In genomic region chr4:184312126-184312525, GRCh38 we compare ENCODE assay signal across 34 cellular contexts.
DNase-seq lines count a peak whose midpoint lies in the region; ATAC-seq, FAIRE-seq and TF ChIP-seq lines count a peak whose summit lies in the region.
"Had no signal": no experiment of that assay in that cellular context is flagged by ENCODE, and none has a peak within 500 bp of the region (broad histone marks: within the 10 kb centered on the region; RNA-seq: fewer than 3 reads in every experiment).

No MANE protein-coding gene starts in this region.

- DNase-seq in stimulated activated naive CD8-positive, alpha-beta T cell treated with anti-CD3 and anti-CD28 coated beads, Interleukin-15, Interleukin-2, amounts not matched to agents 100 U/mL and 50 U/mL, for 24 hours = no peak
- DNase-seq in GM12878 (ENCODE audit: low read depth, low spot score) = no peak
- no peak for DNase-seq in NCI-H2029 treated with DMSO at 0.1 percent for 48 hours (lab: John Stamatoyannopoulos, UW)
- no peak for DNase-seq in KBM-7
- no peak for DNase-seq in MV-4-11 (lab: John Stamatoyannopoulos, UW)
- no peak for DNase-seq in psoas muscle
- DNase-seq: activated CD4-positive, alpha-beta T cell treated with anti-CD3 and anti-CD28 coated beads, Interleukin-2, amount 50 U/mL, for 48 hours; activated gamma-delta T cell; central memory CD4-positive, alpha-beta T cell; DMS 273 treated with DMSO at 0.1 percent for 48 hours; EL; erythroblast; head of caudate nucleus; HFFc6; IMR-90; mesenchymal stem cell; NCI-H1048; NCI-H1694; NCI-H82; RPMI8226; sigmoid colon; stimulated activated CD4-positive, alpha-beta T cell treated with anti-CD3 and anti-CD28 coated beads, Interleukin-12 subunit alpha, Interleukin-12 subunit beta, amount 100 ng/mL, for 4 hours; stimulated activated CD4-positive, alpha-beta T cell treated with anti-CD3 and anti-CD28 coated beads, Interleukin-2, amount 100 ng/mL, for 48 hours; substantia nigra; trophoblast cell had no signal

- peaks cover 80% of the 10 kb centered on the region for H3K4me1 Mint-ChIP-seq in stimulated activated naive CD8-positive, alpha-beta T cell treated with anti-CD3 and anti-CD28 coated beads, Interleukin-15, Interleukin-2, amounts not matched to agents 100 ng/mL and 50 ng/mL, for 24 hours (ENCODE audit: low read depth)

- H3K27me3 ChIP-seq in OCI-LY3 (ENCODE audit: low read depth, low read length) = no peaks in the 10 kb centered on the region
- no peaks in the 10 kb centered on the region for H3K27me3 ChIP-seq in GM12878 (replicated peaks in 1 of 2; ENCODE audit: control insufficient read depth in 2 of 2, insufficient read depth in 2 of 2, low read length in 1 of 2)
- H3K27me3 ChIP-seq in psoas muscle (ENCODE audit: insufficient read depth in 3 of 3, low read length in 2 of 3) = no peaks in the 10 kb centered on the region
- H3K27me3 ChIP-seq: BLaER1, sigmoid colon, SJSA1 had no signal

- SMC1A ChIA-PET in GM12878 (lab: Charles Lee; ENCODE audit: uncharacterized antibody, unreplicated experiment) = interaction anchor here (0.7 to 17.6 kb wide), 21 partner anchors 8 to 227 kb away, joined by 3 to 325 read pairs (median 11); no protein-coding TSS in a partner anchor

- TF ChIP-seq RAD21 in GM12878 (IDR thresholded peaks at IDR 0.05; ENCODE audit: insufficient read depth, low read depth, low read length) = no peak

- POLR2A ChIA-PET in GM12878 (lab: Charles Lee) = interaction anchor here (0.5 to 13.5 kb wide), 13 partner anchors 9 to 223 kb away, joined by 4 to 213 read pairs (median 10); no protein-coding TSS in a partner anchor

- 62% methylated on average over 3 of the region's 3 CpGs for WGBS in GM12878 (ENCODE audit: insufficient coverage, insufficient replicate concordance, low lambda C conversion rate, missing lambda C conversion rate)
- WGBS in psoas muscle, 3 donors = 90 to 94% (median 93%) methylated on average over 3 of the region's 3 CpGs

- peak overlapping the region; percentile 98 for H3K27ac Mint-ChIP-seq in stimulated activated naive CD8-positive, alpha-beta T cell treated with anti-CD3 and anti-CD28 coated beads, Interleukin-15, Interleukin-2, amounts not matched to agents 100 ng/mL and 50 ng/mL, for 24 hours
- H3K27ac Mint-ChIP-seq: GM23338, HFFc6 had no signal

- H3K36me3 Mint-ChIP-seq in stimulated activated naive CD8-positive, alpha-beta T cell treated with anti-CD3 and anti-CD28 coated beads, Interleukin-15, Interleukin-2, amounts not matched to agents 100 ng/mL and 50 ng/mL, for 24 hours (ENCODE audit: low read depth) = no peaks in the 10 kb centered on the region

- CTCF ChIA-PET in GM12878 (lab: Yijun Ruan, JAX) = interaction anchor here (0.8 to 10.6 kb wide), 11 partner anchors 8 to 224 kb away, joined by 3 to 105 read pairs (median 28); no protein-coding TSS in a partner anchor

- H3K9me3 Mint-ChIP-seq in stimulated activated naive CD8-positive, alpha-beta T cell treated with anti-CD3 and anti-CD28 coated beads, Interleukin-15, Interleukin-2, amounts not matched to agents 100 ng/mL and 50 ng/mL, for 24 hours = no peaks in the 10 kb centered on the region
- H3K9me3 Mint-ChIP-seq: GM23338, HFFc6 had no signal

- H3K4me2 ChIP-seq in OCI-LY3 (ENCODE audit: low read length) (peak overlapping the region; percentile 3; the same call in 1 of the 2 replicates), GM12878 (ENCODE audit: control insufficient read depth, insufficient read depth) (peak overlapping the region; percentile 83)
- H3K4me2 ChIP-seq: BLaER1, GM23338 had no signal

- no peaks in the 10 kb centered on the region for H3K9me3 ChIP-seq in OCI-LY3 (ENCODE audit: insufficient read depth, low read length)
- no peaks in the 10 kb centered on the region for H3K9me3 ChIP-seq in GM12878 (replicated peaks; ENCODE audit: control insufficient read depth, insufficient read depth, low read length)
- no peaks in the 10 kb centered on the region for H3K9me3 ChIP-seq in psoas muscle
- H3K9me3 ChIP-seq: BLaER1, prostate gland, sigmoid colon, SJSA1 had no signal

- H3K27me3 Mint-ChIP-seq in stimulated activated naive CD8-positive, alpha-beta T cell treated with anti-CD3 and anti-CD28 coated beads, Interleukin-15, Interleukin-2, amounts not matched to agents 100 ng/mL and 50 ng/mL, for 24 hours = no peaks in the 10 kb centered on the region
- H3K27me3 Mint-ChIP-seq: dendritic cell treated with granulocyte-macrophage colony-stimulating factor and Interleukin-4, amounts not matched to agents 40 ng/mL and 50 ng/mL, for 4 days had no signal

- no peaks in the 10 kb centered on the region for H4K20me1 ChIP-seq in OCI-LY3 (ENCODE audit: insufficient read depth, low read length)
- H4K20me1 ChIP-seq in GM12878 (ENCODE audit: control insufficient read depth, insufficient read depth) = no peaks in the 10 kb centered on the region
- H4K20me1 ChIP-seq: BLaER1 had no signal

- H3K4me3 ChIP-seq in OCI-LY3 (ENCODE audit: low read length) (no peak overlapping the region), GM12878 (peak overlapping the region; percentile 75), psoas muscle (no peak overlapping the region)
- H3K4me3 ChIP-seq: BLaER1, GM23338, prostate gland, sigmoid colon, SJSA1 had no signal

- in situ Hi-C loops in GM12878 (cut with MboI) (no loop called here), KBM-7 (cut with MboI; ENCODE audit: low pct_unique_long_range_greater_than_20kb, low sequenced_read_pairs) (no loop called here)

- H3K36me3 ChIP-seq in OCI-LY3 (replicated peaks; ENCODE audit: low read depth, low read length) (no peaks in the 10 kb centered on the region), GM12878 (ENCODE audit: control insufficient read depth in 2 of 2, insufficient read depth in 2 of 2, low read length in 1 of 2) (no peaks in the 10 kb centered on the region; a peak in 1 of 4 replicates), psoas muscle (ENCODE audit: insufficient read depth in 1 of 2, low read depth in 1 of 2) (no peaks in the 10 kb centered on the region)
- H3K36me3 ChIP-seq: BLaER1, prostate gland, sigmoid colon, SJSA1 had no signal

- no peak for TF ChIP-seq EP300 in GM12878 (IDR thresholded peaks at IDR 0.05; ENCODE audit: borderline replicate concordance in 1 of 2, control insufficient read depth in 1 of 2, low read depth in 2 of 2, low read length in 2 of 2)

- no peak overlapping the region for H3K4me3 Mint-ChIP-seq in stimulated activated naive CD8-positive, alpha-beta T cell treated with anti-CD3 and anti-CD28 coated beads, Interleukin-15, Interleukin-2, amounts not matched to agents 100 ng/mL and 50 ng/mL, for 24 hours
- H3K4me3 Mint-ChIP-seq: dendritic cell treated with granulocyte-macrophage colony-stimulating factor and Interleukin-4, amounts not matched to agents 40 ng/mL and 50 ng/mL, for 4 days; GM23338; HFFc6 had no signal

- BruUV-seq in GM12878 (replicated peaks; lab: Mats Ljungman, UMichigan) = no TSS peak

- H3K4me1 ChIP-seq in OCI-LY3 (ENCODE audit: low read length) (peaks cover 71% of the 10 kb centered on the region), GM12878 (ENCODE audit: control insufficient read depth, insufficient read depth, low read length) (peaks cover 53% of the 10 kb centered on the region), psoas muscle (no peaks in the 10 kb centered on the region)
- H3K4me1 ChIP-seq: prostate gland, sigmoid colon, SJSA1 had no signal

- TF ChIP-seq CTCF in OCI-LY3 (IDR thresholded peaks at IDR 0.05; ENCODE audit: low read depth, low read length) (no peak), GM12878 (IDR thresholded peaks at IDR 0.05 in 2 of 3, conservative IDR thresholded peaks at IDR 0.05 in 1 of 3; ENCODE audit: control insufficient read depth in 2 of 3, extremely low read depth in 1 of 3, insufficient read depth in 1 of 3, low read depth in 3 of 3, low read length in 3 of 3) (no peak), psoas muscle (IDR thresholded peaks at IDR 0.05) (no peak)

- TF ChIP-seq POLR2A in GM12878 (IDR thresholded peaks at IDR 0.05; ENCODE audit: low read depth, low read length) = no peak

- H3K27ac ChIP-seq in OCI-LY3 (ENCODE audit: low read length) = peak overlapping the region; percentile 21; the same call in 1 of the 2 replicates
- peak overlapping the region; percentile 94 for H3K27ac ChIP-seq in GM12878 (ENCODE audit: control insufficient read depth, insufficient read depth)
- no peak overlapping the region for H3K27ac ChIP-seq in psoas muscle
- H3K27ac ChIP-seq: BLaER1, prostate gland, sigmoid colon, SJSA1 had no signal

- H3K79me2 ChIP-seq in OCI-LY3 (ENCODE audit: low read length) = no peaks in the 10 kb centered on the region
- peaks cover 47% of the 10 kb centered on the region for H3K79me2 ChIP-seq in GM12878 (ENCODE audit: control insufficient read depth, insufficient read depth, low read length)

- no peak for FAIRE-seq in GM12878 (lab: Jason Lieb, UNC)
- FAIRE-seq: islet of Langerhans, TTC549 had no signal

- intact Hi-C loops in GM12878 (cut with micrococcal nuclease; ENCODE audit: unreplicated experiment) = loop anchor here (5.0 kb wide), 1 partner anchor 85 kb away; no protein-coding TSS in a partner anchor
- intact Hi-C loops in psoas muscle (cut with DNase I) = no loop called here

- no peak for ATAC-seq in stimulated activated naive CD8-positive, alpha-beta T cell treated with anti-CD3 and anti-CD28 coated beads, Interleukin-15, Interleukin-2, amounts not matched to agents 100 U/mL and 50 U/mL, for 24 hours
- ATAC-seq in GM12878 (no peak), psoas muscle (no peak)
- ATAC-seq: GM23338 had no signal

- H2AFZ ChIP-seq in OCI-LY3 (ENCODE audit: low read depth, low read length) = no peak overlapping the region
- no peak overlapping the region for H2AFZ ChIP-seq in GM12878 (ENCODE audit: control insufficient read depth, low read depth, low read length)
- H2AFZ ChIP-seq: GM23338 had no signal

- RAD21 ChIA-PET in GM12878 (lab: Charles Lee; ENCODE audit: unreplicated experiment) = interaction anchor here (0.8 to 14.3 kb wide), 17 partner anchors 8 to 227 kb away, joined by 3 to 323 read pairs (median 7); partner anchors contain the start of gene IRF2

- H3K9ac ChIP-seq in OCI-LY3 (ENCODE audit: low read length) = peak overlapping the region; percentile 13; the same call in 1 of the 2 replicates
- H3K9ac ChIP-seq in GM12878 (ENCODE audit: control insufficient read depth, insufficient read depth, low read length) = peak overlapping the region; percentile 92
- H3K9ac ChIP-seq: BLaER1 had no signal

TF ChIP-seq in GM12878, 131 proteins besides CTCF, POLR2A, EP300 and RAD21 (continues in another document):
- TF ChIP-seq CHD1 (IDR thresholded peaks at IDR 0.05; ENCODE audit: low read depth, low read length) = peak; percentile 70; the same call in 1 of the 2 replicates
- peak; percentile 13; the same call in 1 of the 2 replicates for TF ChIP-seq POLR2AphosphoS5 (IDR thresholded peaks at IDR 0.05; ENCODE audit: low read length)
